1 cellular context compared by ENCODE assay signal in the genomic region with DNA sequence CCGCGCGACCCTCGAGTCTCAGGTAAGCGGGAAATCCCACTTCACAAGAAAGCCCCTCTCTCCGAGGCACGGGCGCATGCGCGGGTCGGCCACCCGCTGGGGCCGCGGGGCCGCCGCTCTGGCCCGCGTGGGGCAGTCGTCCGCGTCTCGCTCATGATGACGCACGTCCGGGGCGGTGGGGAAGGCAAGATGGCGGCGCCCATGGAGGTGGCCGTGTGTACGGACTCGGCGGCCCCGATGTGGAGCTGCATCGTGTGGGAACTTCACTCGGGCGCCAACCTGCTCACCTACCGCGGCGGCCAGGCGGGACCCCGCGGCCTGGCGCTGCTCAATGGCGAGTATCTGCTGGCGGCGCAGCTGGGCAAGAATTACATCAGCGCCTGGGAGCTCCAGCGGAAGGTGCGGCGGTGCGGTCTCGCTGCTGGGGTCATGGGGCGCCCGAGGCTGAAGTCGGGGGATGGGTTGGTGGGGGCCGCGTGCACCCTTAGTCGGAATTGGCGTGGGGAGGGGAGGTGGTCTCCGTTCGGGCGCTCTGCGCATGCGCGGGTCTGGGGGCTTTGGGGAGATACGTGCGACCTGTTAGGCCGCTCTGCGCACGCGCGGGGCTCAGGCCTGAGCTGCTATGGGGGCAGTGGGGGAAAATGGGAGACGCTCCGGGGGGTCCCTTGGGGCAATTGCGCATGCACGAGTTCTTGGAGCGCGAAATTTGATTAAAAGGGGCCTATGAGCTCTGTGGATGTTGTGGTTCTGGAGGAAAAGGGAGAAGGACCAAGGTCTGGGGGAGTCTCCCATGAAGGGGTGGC.
TF ChIP-seq lines count a peak whose summit lies in the region.

WDR18 (plus strand) TSS at position 181 of the 803 bp plus-strand sequence; CDS start at position 190, 9 bp downstream.

TF ChIP-seq in K562, 482 proteins besides CTCF, POLR2A, EP300 and RAD21 (continued from another document):
- TF ChIP-seq, protein P1, sequence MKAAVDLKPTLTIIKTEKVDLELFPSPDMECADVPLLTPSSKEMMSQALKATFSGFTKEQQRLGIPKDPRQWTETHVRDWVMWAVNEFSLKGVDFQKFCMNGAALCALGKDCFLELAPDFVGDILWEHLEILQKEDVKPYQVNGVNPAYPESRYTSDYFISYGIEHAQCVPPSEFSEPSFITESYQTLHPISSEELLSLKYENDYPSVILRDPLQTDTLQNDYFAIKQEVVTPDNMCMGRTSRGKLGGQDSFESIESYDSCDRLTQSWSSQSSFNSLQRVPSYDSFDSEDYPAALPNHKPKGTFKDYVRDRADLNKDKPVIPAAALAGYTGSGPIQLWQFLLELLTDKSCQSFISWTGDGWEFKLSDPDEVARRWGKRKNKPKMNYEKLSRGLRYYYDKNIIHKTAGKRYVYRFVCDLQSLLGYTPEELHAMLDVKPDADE (conservative IDR thresholded peaks at IDR 0.05; ENCODE audit: control insufficient read depth, low read depth, low read length), result peak; percentile 81
- TF ChIP-seq PHF21A (IDR thresholded peaks at IDR 0.05; ENCODE audit: borderline replicate concordance, low read depth), result 0 out of 2 replicates have a peak, but pooled peaks have one; percentile 17
- TF ChIP-seq MTA3 (IDR thresholded peaks at IDR 0.05; ENCODE audit: borderline replicate concordance), result peak; percentile 62; the same call in 1 of the 2 replicates
- peak; percentile 65; the same call in 1 of the 2 replicates for TF ChIP-seq KHSRP (IDR thresholded peaks at IDR 0.05)
- TF ChIP-seq SIX5 (IDR thresholded peaks at IDR 0.05; ENCODE audit: borderline replicate concordance in 1 of 2, insufficient read depth in 1 of 2, low read depth in 1 of 2, low read length in 2 of 2), result peak; percentile 69 to 78; a peak in 3 of 4 replicates
- no peak for TF ChIP-seq HDAC6 (IDR thresholded peaks at IDR 0.05; ENCODE audit: low read depth, low read length)
- peak; percentile 50; the same call in 1 of the 2 replicates for TF ChIP-seq ZNF592 (IDR thresholded peaks at IDR 0.05)
- peak; percentile 84 for TF ChIP-seq ATF1 (CRISPR knock-in tag; IDR thresholded peaks at IDR 0.05)
- peak; percentile 99 for TF ChIP-seq ATF1 (tag; IDR thresholded peaks at IDR 0.05)
- no peak for TF ChIP-seq STAT5A (IDR thresholded peaks at IDR 0.05; ENCODE audit: borderline replicate concordance, low read length)
- 0 out of 2 replicates have a peak, but pooled peaks have one; percentile 63 for TF ChIP-seq ZBTB1 (CRISPR knock-in tag; IDR thresholded peaks at IDR 0.05; ENCODE audit: borderline replicate concordance, low read depth)
- TF ChIP-seq RBM14 (IDR thresholded peaks at IDR 0.05; ENCODE audit: borderline replicate concordance, insufficient read depth, low read depth, low read length), result 0 out of 2 replicates have a peak, but pooled peaks have one; percentile 20
- TF ChIP-seq, protein P2, sequence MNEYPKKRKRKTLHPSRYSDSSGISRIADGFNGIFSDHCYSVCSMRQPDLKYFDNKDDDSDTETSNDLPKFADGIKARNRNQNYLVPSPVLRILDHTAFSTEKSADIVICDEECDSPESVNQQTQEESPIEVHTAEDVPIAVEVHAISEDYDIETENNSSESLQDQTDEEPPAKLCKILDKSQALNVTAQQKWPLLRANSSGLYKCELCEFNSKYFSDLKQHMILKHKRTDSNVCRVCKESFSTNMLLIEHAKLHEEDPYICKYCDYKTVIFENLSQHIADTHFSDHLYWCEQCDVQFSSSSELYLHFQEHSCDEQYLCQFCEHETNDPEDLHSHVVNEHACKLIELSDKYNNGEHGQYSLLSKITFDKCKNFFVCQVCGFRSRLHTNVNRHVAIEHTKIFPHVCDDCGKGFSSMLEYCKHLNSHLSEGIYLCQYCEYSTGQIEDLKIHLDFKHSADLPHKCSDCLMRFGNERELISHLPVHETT (CRISPR knock-in tag; conservative IDR thresholded peaks at IDR 0.05 in 1 of 2, IDR thresholded peaks at IDR 0.05 in 1 of 2), result peak in 1 of 2 experiments; percentile 79; a peak in 1 of 4 replicates
- TF ChIP-seq SUPT5H (IDR thresholded peaks at IDR 0.05), result peak; percentile 76
- 0 out of 4 replicates have a peak, but pooled peaks of 1 of the 2 experiments have one; percentile 11 for TF ChIP-seq TRIM24 (IDR thresholded peaks at IDR 0.05)
